1 cellular context compared by ENCODE assay signal in the genomic region with DNA sequence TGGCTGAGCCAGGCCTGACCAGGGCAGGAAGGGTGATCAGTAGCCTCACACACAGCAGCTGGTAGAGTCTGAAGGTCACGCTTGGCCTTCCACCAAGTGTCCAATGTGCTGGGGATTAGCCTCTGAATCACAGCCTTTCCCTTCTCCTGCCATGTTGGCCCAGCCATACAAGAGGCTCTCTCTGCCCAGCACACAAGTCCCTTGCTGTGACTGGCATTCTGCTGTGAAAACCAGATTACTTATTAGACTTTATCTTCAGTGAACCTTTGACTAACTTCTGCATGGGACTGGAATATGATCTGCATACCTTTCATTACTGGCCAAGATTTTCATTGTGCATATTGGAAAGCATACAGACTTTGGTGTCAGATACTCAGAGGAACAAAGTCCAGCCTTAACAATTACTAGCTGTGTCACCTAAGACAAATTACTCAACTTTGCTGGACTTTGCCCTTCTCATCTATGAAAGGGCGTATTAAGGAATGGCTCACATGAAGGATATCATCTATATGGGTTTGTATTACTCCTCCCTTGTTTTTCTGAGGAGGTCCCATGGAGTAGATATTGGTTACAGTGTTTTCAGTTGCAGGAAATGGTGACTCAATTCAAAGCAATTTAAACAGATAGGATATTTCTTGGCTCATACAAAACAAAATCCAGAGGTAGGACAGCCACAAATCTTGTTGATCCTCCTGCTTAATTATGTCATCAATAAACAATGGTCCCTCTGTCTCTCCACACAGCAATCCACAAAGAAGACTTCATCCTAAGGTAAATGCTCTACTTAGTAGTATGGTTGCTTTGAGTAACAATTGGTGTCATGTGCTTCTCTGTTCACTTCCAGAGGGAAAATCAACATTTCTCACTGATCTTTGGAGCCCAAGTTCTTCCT.
TF ChIP-seq lines count a peak whose summit lies in the region.

No MANE protein-coding gene starts in this region.

TF ChIP-seq in HepG2, 621 proteins besides CTCF, POLR2A, EP300 and RAD21 (continued from another document):
- TF ChIP-seq, protein P1, sequence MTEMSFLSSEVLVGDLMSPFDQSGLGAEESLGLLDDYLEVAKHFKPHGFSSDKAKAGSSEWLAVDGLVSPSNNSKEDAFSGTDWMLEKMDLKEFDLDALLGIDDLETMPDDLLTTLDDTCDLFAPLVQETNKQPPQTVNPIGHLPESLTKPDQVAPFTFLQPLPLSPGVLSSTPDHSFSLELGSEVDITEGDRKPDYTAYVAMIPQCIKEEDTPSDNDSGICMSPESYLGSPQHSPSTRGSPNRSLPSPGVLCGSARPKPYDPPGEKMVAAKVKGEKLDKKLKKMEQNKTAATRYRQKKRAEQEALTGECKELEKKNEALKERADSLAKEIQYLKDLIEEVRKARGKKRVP (CRISPR knock-in tag; IDR thresholded peaks at IDR 0.05): no peak
- TF ChIP-seq, protein P2, sequence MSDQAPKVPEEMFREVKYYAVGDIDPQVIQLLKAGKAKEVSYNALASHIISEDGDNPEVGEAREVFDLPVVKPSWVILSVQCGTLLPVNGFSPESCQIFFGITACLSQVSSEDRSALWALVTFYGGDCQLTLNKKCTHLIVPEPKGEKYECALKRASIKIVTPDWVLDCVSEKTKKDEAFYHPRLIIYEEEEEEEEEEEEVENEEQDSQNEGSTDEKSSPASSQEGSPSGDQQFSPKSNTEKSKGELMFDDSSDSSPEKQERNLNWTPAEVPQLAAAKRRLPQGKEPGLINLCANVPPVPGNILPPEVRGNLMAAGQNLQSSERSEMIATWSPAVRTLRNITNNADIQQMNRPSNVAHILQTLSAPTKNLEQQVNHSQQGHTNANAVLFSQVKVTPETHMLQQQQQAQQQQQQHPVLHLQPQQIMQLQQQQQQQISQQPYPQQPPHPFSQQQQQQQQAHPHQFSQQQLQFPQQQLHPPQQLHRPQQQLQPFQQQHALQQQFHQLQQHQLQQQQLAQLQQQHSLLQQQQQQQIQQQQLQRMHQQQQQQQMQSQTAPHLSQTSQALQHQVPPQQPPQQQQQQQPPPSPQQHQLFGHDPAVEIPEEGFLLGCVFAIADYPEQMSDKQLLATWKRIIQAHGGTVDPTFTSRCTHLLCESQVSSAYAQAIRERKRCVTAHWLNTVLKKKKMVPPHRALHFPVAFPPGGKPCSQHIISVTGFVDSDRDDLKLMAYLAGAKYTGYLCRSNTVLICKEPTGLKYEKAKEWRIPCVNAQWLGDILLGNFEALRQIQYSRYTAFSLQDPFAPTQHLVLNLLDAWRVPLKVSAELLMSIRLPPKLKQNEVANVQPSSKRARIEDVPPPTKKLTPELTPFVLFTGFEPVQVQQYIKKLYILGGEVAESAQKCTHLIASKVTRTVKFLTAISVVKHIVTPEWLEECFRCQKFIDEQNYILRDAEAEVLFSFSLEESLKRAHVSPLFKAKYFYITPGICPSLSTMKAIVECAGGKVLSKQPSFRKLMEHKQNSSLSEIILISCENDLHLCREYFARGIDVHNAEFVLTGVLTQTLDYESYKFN (CRISPR knock-in tag; conservative IDR thresholded peaks at IDR 0.05): 0 out of 2 replicates have a peak, but pooled peaks have one; percentile 23
- TF ChIP-seq PITX1 (CRISPR knock-in tag; IDR thresholded peaks at IDR 0.05): 0 out of 2 replicates have a peak, but pooled peaks have one; percentile 53
- TF ChIP-seq SIX1 (CRISPR knock-in tag; IDR thresholded peaks at IDR 0.05; ENCODE audit: borderline replicate concordance): 0 out of 2 replicates have a peak, but pooled peaks have one; percentile 14
- no peak for TF ChIP-seq THAP11 (CRISPR knock-in tag; IDR thresholded peaks at IDR 0.05)
- TF ChIP-seq, protein P3, sequence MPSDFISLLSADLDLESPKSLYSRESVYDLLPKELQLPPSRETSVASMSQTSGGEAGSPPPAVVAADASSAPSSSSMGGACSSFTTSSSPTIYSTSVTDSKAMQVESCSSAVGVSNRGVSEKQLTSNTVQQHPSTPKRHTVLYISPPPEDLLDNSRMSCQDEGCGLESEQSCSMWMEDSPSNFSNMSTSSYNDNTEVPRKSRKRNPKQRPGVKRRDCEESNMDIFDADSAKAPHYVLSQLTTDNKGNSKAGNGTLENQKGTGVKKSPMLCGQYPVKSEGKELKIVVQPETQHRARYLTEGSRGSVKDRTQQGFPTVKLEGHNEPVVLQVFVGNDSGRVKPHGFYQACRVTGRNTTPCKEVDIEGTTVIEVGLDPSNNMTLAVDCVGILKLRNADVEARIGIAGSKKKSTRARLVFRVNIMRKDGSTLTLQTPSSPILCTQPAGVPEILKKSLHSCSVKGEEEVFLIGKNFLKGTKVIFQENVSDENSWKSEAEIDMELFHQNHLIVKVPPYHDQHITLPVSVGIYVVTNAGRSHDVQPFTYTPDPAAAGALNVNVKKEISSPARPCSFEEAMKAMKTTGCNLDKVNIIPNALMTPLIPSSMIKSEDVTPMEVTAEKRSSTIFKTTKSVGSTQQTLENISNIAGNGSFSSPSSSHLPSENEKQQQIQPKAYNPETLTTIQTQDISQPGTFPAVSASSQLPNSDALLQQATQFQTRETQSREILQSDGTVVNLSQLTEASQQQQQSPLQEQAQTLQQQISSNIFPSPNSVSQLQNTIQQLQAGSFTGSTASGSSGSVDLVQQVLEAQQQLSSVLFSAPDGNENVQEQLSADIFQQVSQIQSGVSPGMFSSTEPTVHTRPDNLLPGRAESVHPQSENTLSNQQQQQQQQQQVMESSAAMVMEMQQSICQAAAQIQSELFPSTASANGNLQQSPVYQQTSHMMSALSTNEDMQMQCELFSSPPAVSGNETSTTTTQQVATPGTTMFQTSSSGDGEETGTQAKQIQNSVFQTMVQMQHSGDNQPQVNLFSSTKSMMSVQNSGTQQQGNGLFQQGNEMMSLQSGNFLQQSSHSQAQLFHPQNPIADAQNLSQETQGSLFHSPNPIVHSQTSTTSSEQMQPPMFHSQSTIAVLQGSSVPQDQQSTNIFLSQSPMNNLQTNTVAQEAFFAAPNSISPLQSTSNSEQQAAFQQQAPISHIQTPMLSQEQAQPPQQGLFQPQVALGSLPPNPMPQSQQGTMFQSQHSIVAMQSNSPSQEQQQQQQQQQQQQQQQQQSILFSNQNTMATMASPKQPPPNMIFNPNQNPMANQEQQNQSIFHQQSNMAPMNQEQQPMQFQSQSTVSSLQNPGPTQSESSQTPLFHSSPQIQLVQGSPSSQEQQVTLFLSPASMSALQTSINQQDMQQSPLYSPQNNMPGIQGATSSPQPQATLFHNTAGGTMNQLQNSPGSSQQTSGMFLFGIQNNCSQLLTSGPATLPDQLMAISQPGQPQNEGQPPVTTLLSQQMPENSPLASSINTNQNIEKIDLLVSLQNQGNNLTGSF (CRISPR knock-in tag; IDR thresholded peaks at IDR 0.05): no peak
- 0 out of 2 replicates have a peak, but pooled peaks have one; percentile 20 for TF ChIP-seq ZMYM3 (CRISPR knock-in tag; IDR thresholded peaks at IDR 0.05)
- peak; percentile 74; the same call in 1 of the 2 replicates for TF ChIP-seq CBX5 (CRISPR knock-in tag; IDR thresholded peaks at IDR 0.05; ENCODE audit: borderline replicate concordance)
- TF ChIP-seq ZBTB38 (CRISPR knock-in tag; IDR thresholded peaks at IDR 0.05): no peak
- TF ChIP-seq, protein P4, sequence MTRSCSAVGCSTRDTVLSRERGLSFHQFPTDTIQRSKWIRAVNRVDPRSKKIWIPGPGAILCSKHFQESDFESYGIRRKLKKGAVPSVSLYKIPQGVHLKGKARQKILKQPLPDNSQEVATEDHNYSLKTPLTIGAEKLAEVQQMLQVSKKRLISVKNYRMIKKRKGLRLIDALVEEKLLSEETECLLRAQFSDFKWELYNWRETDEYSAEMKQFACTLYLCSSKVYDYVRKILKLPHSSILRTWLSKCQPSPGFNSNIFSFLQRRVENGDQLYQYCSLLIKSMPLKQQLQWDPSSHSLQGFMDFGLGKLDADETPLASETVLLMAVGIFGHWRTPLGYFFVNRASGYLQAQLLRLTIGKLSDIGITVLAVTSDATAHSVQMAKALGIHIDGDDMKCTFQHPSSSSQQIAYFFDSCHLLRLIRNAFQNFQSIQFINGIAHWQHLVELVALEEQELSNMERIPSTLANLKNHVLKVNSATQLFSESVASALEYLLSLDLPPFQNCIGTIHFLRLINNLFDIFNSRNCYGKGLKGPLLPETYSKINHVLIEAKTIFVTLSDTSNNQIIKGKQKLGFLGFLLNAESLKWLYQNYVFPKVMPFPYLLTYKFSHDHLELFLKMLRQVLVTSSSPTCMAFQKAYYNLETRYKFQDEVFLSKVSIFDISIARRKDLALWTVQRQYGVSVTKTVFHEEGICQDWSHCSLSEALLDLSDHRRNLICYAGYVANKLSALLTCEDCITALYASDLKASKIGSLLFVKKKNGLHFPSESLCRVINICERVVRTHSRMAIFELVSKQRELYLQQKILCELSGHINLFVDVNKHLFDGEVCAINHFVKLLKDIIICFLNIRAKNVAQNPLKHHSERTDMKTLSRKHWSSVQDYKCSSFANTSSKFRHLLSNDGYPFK (CRISPR knock-in tag; IDR thresholded peaks at IDR 0.05; ENCODE audit: borderline replicate concordance): no peak
- no peak for TF ChIP-seq ZNF12 (CRISPR knock-in tag; IDR thresholded peaks at IDR 0.05)
- TF ChIP-seq HNF4G (IDR thresholded peaks at IDR 0.05; ENCODE audit: borderline replicate concordance, low read depth, low read length): peak; percentile 36; the same call in 1 of the 2 replicates
- TF ChIP-seq HNF4G (CRISPR knock-in tag; IDR thresholded peaks at IDR 0.05; ENCODE audit: borderline replicate concordance, low read depth): no peak
- no peak for TF ChIP-seq KLF15 (CRISPR knock-in tag; IDR thresholded peaks at IDR 0.05; ENCODE audit: borderline replicate concordance)
- peak; percentile 71; the same call in 1 of the 2 replicates for TF ChIP-seq ZNF768 (CRISPR knock-in tag; IDR thresholded peaks at IDR 0.05)
- TF ChIP-seq, protein P5, sequence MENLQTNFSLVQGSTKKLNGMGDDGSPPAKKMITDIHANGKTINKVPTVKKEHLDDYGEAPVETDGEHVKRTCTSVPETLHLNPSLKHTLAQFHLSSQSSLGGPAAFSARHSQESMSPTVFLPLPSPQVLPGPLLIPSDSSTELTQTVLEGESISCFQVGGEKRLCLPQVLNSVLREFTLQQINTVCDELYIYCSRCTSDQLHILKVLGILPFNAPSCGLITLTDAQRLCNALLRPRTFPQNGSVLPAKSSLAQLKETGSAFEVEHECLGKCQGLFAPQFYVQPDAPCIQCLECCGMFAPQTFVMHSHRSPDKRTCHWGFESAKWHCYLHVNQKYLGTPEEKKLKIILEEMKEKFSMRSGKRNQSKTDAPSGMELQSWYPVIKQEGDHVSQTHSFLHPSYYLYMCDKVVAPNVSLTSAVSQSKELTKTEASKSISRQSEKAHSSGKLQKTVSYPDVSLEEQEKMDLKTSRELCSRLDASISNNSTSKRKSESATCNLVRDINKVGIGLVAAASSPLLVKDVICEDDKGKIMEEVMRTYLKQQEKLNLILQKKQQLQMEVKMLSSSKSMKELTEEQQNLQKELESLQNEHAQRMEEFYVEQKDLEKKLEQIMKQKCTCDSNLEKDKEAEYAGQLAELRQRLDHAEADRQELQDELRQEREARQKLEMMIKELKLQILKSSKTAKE (CRISPR knock-in tag; IDR thresholded peaks at IDR 0.05; ENCODE audit: borderline replicate concordance): no peak
- no peak for TF ChIP-seq TEAD2 (CRISPR knock-in tag; IDR thresholded peaks at IDR 0.05)
- no peak for TF ChIP-seq ZNF558 (CRISPR knock-in tag; IDR thresholded peaks at IDR 0.05; ENCODE audit: borderline replicate concordance)
- TF ChIP-seq CHD4 (IDR thresholded peaks at IDR 0.05; ENCODE audit: borderline replicate concordance, low read length): no peak
- no peak for TF ChIP-seq ZNF792 (CRISPR knock-in tag; IDR thresholded peaks at IDR 0.05)
TF ChIP-seq in HepG2: peak in this region for 39.
